Comparison of ENCODE assay signal across 20 cellular contexts in genomic region chr17:10091051-10091450, GRCh38.
DNase-seq lines count a peak whose midpoint lies in the region; ATAC-seq and TF ChIP-seq lines count a peak whose summit lies in the region.
"Had no signal": no experiment of that assay in that cellular context is flagged by ENCODE, and none has a peak within 500 bp of the region (broad histone marks: within the 10 kb centered on the region; RNA-seq: fewer than 3 reads in every experiment).

No MANE protein-coding gene starts in this region.

- no peak for ATAC-seq in central memory CD8-positive, alpha-beta T cell (replicated peaks; ENCODE audit: extremely low read depth, poor library complexity, severe bottlenecking)
- ATAC-seq in GM18519 (IDR thresholded peaks at IDR 0.05; ENCODE audit: low FRiP score, unreplicated experiment), result no peak
- ATAC-seq: GM23338, K562, Panc1, Right ventricle myocardium inferior had no signal

- no peaks in the 10 kb centered on the region for H3K9me3 Mint-ChIP-seq in central memory CD8-positive, alpha-beta T cell
- peaks cover 7% of the 10 kb centered on the region for H3K9me3 Mint-ChIP-seq in mesothelial cell of epicardium

- peaks cover 24% of the 10 kb centered on the region for H3K4me1 Mint-ChIP-seq in central memory CD8-positive, alpha-beta T cell
- H3K4me1 Mint-ChIP-seq in mesothelial cell of epicardium, result peaks cover 50% of the 10 kb centered on the region
- H3K4me1 Mint-ChIP-seq: CD4-positive, alpha-beta memory T cell; GM23338 had no signal

- intact Hi-C loops in uterus (cut with DNase I; ENCODE audit: low total_unique reads), result no loop called here
- intact Hi-C loops in transverse colon (cut with DNase I; ENCODE audit: low total_unique reads), result no loop called here

- H3K4me1 ChIP-seq in uterus (peaks cover 5 to 9% of the 10 kb centered on the region in 2 donors), transverse colon (peaks cover 0 to 17% (median 7%) of the 10 kb centered on the region in 4 donors)

- in situ Hi-C loops in transverse colon (cut with MboI; ENCODE audit: low pct_ligation_motif_present in 1 of 4, low pct_unique_long_range_greater_than_20kb in 1 of 4, low sequenced_read_pairs in 3 of 4), result no loop called here

- no peaks in the 10 kb centered on the region for H3K36me3 ChIP-seq in uterus
- H3K36me3 ChIP-seq in transverse colon, result no peaks in the 10 kb centered on the region

- DNase-seq in GM04504 (ENCODE audit: low read depth) (peak; percentile 28), mesothelial cell of epicardium (ENCODE audit: low spot score in 2 of 2, unreplicated experiment in 2 of 2) (no peak), uterus (no peak), foreskin melanocyte (no peak), transverse colon (no peak)
- DNase-seq in central memory CD8-positive, alpha-beta T cell (ENCODE audit: low spot score in 2 of 2), result no peak
- DNase-seq: ACHN; CD4-positive, alpha-beta memory T cell; DMS79 treated with DMSO at 0.1 percent for 48 hours; GDM1; NCI-H1092; NCI-H2081 treated with DMSO at 0.1 percent for 48 hours; NCI-H510A treated with DMSO at 0.1 percent for 48 hours had no signal

- H3K27me3 ChIP-seq in uterus (no peaks in the 10 kb centered on the region), transverse colon (no peaks in the 10 kb centered on the region)

- no peak overlapping the region for H3K4me3 Mint-ChIP-seq in central memory CD8-positive, alpha-beta T cell
- H3K4me3 Mint-ChIP-seq in mesothelial cell of epicardium, result no peak overlapping the region
- H3K4me3 Mint-ChIP-seq: B cell; CD4-positive, alpha-beta memory T cell; GM23338 had no signal

- WGBS in transverse colon (ENCODE audit: low coverage in 1 of 2), 2 donors, result 84% methylated on average over 5 of the region's 5 CpGs; no CpG with 5 or more reads in 1 of the 2 donors

- TF ChIP-seq POLR2A in uterus (IDR thresholded peaks at IDR 0.05), result no peak
- TF ChIP-seq POLR2A in transverse colon (IDR thresholded peaks at IDR 0.05), result no peak

- no peaks in the 10 kb centered on the region for H3K27me3 Mint-ChIP-seq in central memory CD8-positive, alpha-beta T cell
- H3K27me3 Mint-ChIP-seq in mesothelial cell of epicardium (ENCODE audit: low read depth), result no peaks in the 10 kb centered on the region
- H3K27me3 Mint-ChIP-seq: CD4-positive, alpha-beta memory T cell had no signal

- TF ChIP-seq EP300 in transverse colon (IDR thresholded peaks at IDR 0.05; ENCODE audit: low read depth), result no peak

- H3K27ac Mint-ChIP-seq in central memory CD8-positive, alpha-beta T cell (ENCODE audit: low read depth), result peak overlapping the region; percentile 5
- H3K27ac Mint-ChIP-seq in mesothelial cell of epicardium, result peak overlapping the region; percentile 48
- H3K27ac Mint-ChIP-seq: B cell; CD4-positive, alpha-beta memory T cell; GM23338 had no signal

- peak overlapping the region; percentile 64 to 66 for H3K27ac ChIP-seq in uterus
- no peak overlapping the region for H3K27ac ChIP-seq in transverse colon
- H3K27ac ChIP-seq: SK-N-MC had no signal

- TF ChIP-seq CTCF in mesothelial cell of epicardium (IDR thresholded peaks at IDR 0.05; ENCODE audit: unreplicated experiment) (no peak), uterus (IDR thresholded peaks at IDR 0.05) (no peak), transverse colon (IDR thresholded peaks at IDR 0.05) (no peak)

- peaks cover 1% of the 10 kb centered on the region for H3K36me3 Mint-ChIP-seq in central memory CD8-positive, alpha-beta T cell (ENCODE audit: insufficient read depth)
- H3K36me3 Mint-ChIP-seq in mesothelial cell of epicardium, result peaks cover 4% of the 10 kb centered on the region
- H3K36me3 Mint-ChIP-seq: CD4-positive, alpha-beta memory T cell had no signal

- H3K9me3 ChIP-seq in uterus (peaks cover 0 to 7% of the 10 kb centered on the region in 2 donors), transverse colon (no peaks in the 10 kb centered on the region)

- no peak overlapping the region for H3K4me3 ChIP-seq in uterus
- no peak overlapping the region for H3K4me3 ChIP-seq in transverse colon
- H3K4me3 ChIP-seq: GM23338, K562, SK-N-MC had no signal

Comparison
In these comparisons a context has a peak if more than half of its experiments do, and no peak if none do; other contexts are left out.
1. H3K27ac ChIP-seq: peak in uterus (2 of 2); none in transverse colon (0 of 4).